In the genomic region with DNA sequence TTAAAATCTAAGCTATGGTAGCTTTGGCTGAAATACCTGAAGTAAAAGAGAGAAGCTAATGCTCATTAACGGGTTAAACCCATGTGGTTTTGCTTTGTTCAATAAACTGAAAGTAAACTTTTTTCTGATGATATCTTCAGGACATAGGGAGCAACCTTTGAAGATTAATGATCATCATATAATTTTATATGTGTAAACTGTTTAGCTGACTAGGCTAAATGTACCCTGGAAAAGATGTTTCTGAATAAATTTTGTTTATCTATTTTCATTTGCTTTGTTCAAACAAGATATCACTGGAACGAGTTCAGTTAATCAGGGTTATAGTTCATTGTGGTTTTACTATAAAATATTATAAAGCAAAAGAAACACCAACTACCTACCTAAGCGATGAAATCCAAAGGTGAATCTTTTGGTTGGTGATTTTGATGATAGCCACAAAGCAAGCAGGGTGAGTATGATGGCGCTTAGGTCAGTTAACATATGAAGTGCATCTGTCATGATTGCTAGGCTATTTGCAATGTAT, we compare ENCODE assay signal across 15 cellular contexts. TPM values are rescaled to one million over a fixed set of nuclear protein-coding genes. Genes with fewer than 3 reads are reported as not detected.
DNase-seq lines count a peak whose midpoint lies in the region; ATAC-seq, FAIRE-seq and TF ChIP-seq lines count a peak whose summit lies in the region.
"Had no signal": no experiment of that assay in that cellular context is flagged by ENCODE, and none has a peak within 500 bp of the region (broad histone marks: within the 10 kb centered on the region; RNA-seq: fewer than 3 reads in every experiment).

No MANE protein-coding gene starts in this region.

- H3F3A ChIP-seq in PC-3 (ENCODE audit: low read length, unreplicated experiment), result no peaks in the 10 kb centered on the region
- no peaks in the 10 kb centered on the region for H3F3A ChIP-seq in PC-9 (ENCODE audit: insufficient read depth, low read depth)
- no peaks in the 10 kb centered on the region for H3F3A ChIP-seq in GM23248 (ENCODE audit: insufficient read depth)

- H2AK5ac ChIP-seq in H1 (ENCODE audit: low read depth, low read length), result no peak overlapping the region

- no peaks in the 10 kb centered on the region for H3K36me3 ChIP-seq in HepG2 (replicated peaks in 1 of 2; ENCODE audit: control insufficient read depth in 1 of 2, insufficient read depth in 2 of 2, low read length in 2 of 2)
- peaks cover 0 to 4% (median 0%) of the 10 kb centered on the region in 4 donors for H3K36me3 ChIP-seq in right lobe of liver
- H3K36me3 ChIP-seq in PC-3 (ENCODE audit: low read depth, low read length), result no peaks in the 10 kb centered on the region
- no peaks in the 10 kb centered on the region for H3K36me3 ChIP-seq in H1 (ENCODE audit: control insufficient read depth in 2 of 4, insufficient read depth in 4 of 4, low read length in 3 of 4)
- H3K36me3 ChIP-seq in PC-9 (ENCODE audit: low read depth), result no peaks in the 10 kb centered on the region
- 0 out of 2 replicates have a peak, but pooled peaks cover 4% of the 10 kb centered on the region for H3K36me3 ChIP-seq in GM23248 (ENCODE audit: low read depth)
- H3K36me3 ChIP-seq: BLaER1, HAP-1 had no signal

- H2AFZ ChIP-seq in HepG2 (ENCODE audit: low read length) (no peak overlapping the region), PC-3 (ENCODE audit: low read length) (no peak overlapping the region), H1 (ENCODE audit: low read length) (no peak overlapping the region), PC-9 (no peak overlapping the region), GM23248 (no peak overlapping the region)

- TF ChIP-seq RAD21 in HepG2 (CRISPR knock-in tag; IDR thresholded peaks at IDR 0.05), result no peak
- TF ChIP-seq RAD21 in H1 (IDR thresholded peaks at IDR 0.05 in 1 of 2, conservative IDR thresholded peaks at IDR 0.05 in 1 of 2; ENCODE audit: low read depth in 2 of 2, low read length in 2 of 2), result no peak

- no peak overlapping the region for H4K8ac ChIP-seq in H1 (ENCODE audit: extremely low read depth, insufficient read depth, low read length)

- H3K9me2 ChIP-seq in PC-3 (replicated peaks; ENCODE audit: low read length), result no peaks in the 10 kb centered on the region
- H3K9me2 ChIP-seq in PC-9 (ENCODE audit: insufficient read depth), result no peaks in the 10 kb centered on the region
- H3K9me2 ChIP-seq in GM23248 (ENCODE audit: insufficient read depth), result no peaks in the 10 kb centered on the region

- H3K23ac ChIP-seq in H1 (ENCODE audit: insufficient read length), result no peak overlapping the region

- intact Hi-C loops in HepG2 (cut with micrococcal nuclease; ENCODE audit: unreplicated experiment), result no loop called here
- intact Hi-C loops in right lobe of liver (cut with DNase I), result no loop called here
- intact Hi-C loops in PC-3 (cut with micrococcal nuclease), result no loop called here
- intact Hi-C loops in PC-9 (cut with micrococcal nuclease; ENCODE audit: unreplicated experiment), result no loop called here

- no peaks in the 10 kb centered on the region for H3K9me3 Mint-ChIP-seq in WTC11
- H3K9me3 Mint-ChIP-seq: CD8-positive, alpha-beta T cell had no signal

- TF ChIP-seq EP300 in HepG2 (IDR thresholded peaks at IDR 0.05; ENCODE audit: low read depth in 2 of 2, low read length in 2 of 2), result no peak
- no peak for TF ChIP-seq EP300 in HepG2 (CRISPR knock-in tag; IDR thresholded peaks at IDR 0.05; ENCODE audit: borderline replicate concordance)
- no peak for TF ChIP-seq EP300 in H1 (IDR thresholded peaks at IDR 0.05; ENCODE audit: borderline replicate concordance in 1 of 2, low read depth in 2 of 2, low read length in 2 of 2)

- H3K4ac ChIP-seq in H1 (replicated peaks; ENCODE audit: insufficient read length, low read depth, low read length), result no peak overlapping the region

- no peak overlapping the region for H3K14ac ChIP-seq in H1 (ENCODE audit: insufficient read length)

- H3K79me1 ChIP-seq in H1 (ENCODE audit: low read depth, low read length), result no peaks in the 10 kb centered on the region

- H4K20me1 ChIP-seq in HepG2 (ENCODE audit: insufficient read depth, low read length), result no peaks in the 10 kb centered on the region
- H4K20me1 ChIP-seq in PC-3 (ENCODE audit: low read length), result no peaks in the 10 kb centered on the region
- H4K20me1 ChIP-seq in H1 (replicated peaks in 1 of 2; ENCODE audit: control insufficient read depth in 1 of 2, insufficient read depth in 2 of 2, low read length in 2 of 2), result peaks cover 0 to 1% of the 10 kb centered on the region in 2 experiments
- H4K20me1 ChIP-seq in PC-9 (ENCODE audit: insufficient read depth), result no peaks in the 10 kb centered on the region
- no peaks in the 10 kb centered on the region for H4K20me1 ChIP-seq in GM23248 (ENCODE audit: insufficient read depth)
- H4K20me1 ChIP-seq: BLaER1 had no signal

- no peak overlapping the region for H3K9ac ChIP-seq in HepG2 (ENCODE audit: insufficient read depth, low read depth, low read length)
- H3K9ac ChIP-seq in PC-3 (ENCODE audit: low read length), result no peak overlapping the region
- no peak overlapping the region for H3K9ac ChIP-seq in H1 (replicated peaks in 1 of 4; ENCODE audit: extremely low read depth in 1 of 4, low read depth in 3 of 4, low read length in 3 of 4)
- no peak overlapping the region for H3K9ac ChIP-seq in GM23248
- H3K9ac ChIP-seq: BLaER1 had no signal

- POLR2A ChIA-PET in HepG2 (lab: Yijun Ruan, JAX) (no interaction called here), PC-3 (lab: Charles Lee; ENCODE audit: unreplicated experiment) (interaction anchor here (0.6 kb wide), 1 partner anchor 10 kb away, joined by 6 read pairs; no protein-coding TSS in a partner anchor), H1 (lab: Charles Lee; ENCODE audit: partially characterized antibody) (interaction anchor here (0.6 to 1.0 kb wide), 2 partner anchors 13 to 95 kb away, joined by 3 read pairs; no protein-coding TSS in a partner anchor), PC-9 (lab: Charles Lee; ENCODE audit: unreplicated experiment) (no interaction called here), WTC11 (lab: Charles Lee) (no interaction called here)

- H3K56ac ChIP-seq in H1 (replicated peaks; ENCODE audit: insufficient read length, low read depth, low read length), result no peak overlapping the region

- no peak overlapping the region for H2BK15ac ChIP-seq in H1 (ENCODE audit: low read length)

- no peak for TF ChIP-seq CTCF in HepG2 (CRISPR knock-in tag; IDR thresholded peaks at IDR 0.05)
- TF ChIP-seq CTCF in right lobe of liver (IDR thresholded peaks at IDR 0.05), result no peak
- no peak for TF ChIP-seq CTCF in PC-3 (conservative IDR thresholded peaks at IDR 0.05; ENCODE audit: low read depth, low read length)
- TF ChIP-seq CTCF in H1 (IDR thresholded peaks at IDR 0.05; ENCODE audit: control extremely low read depth in 1 of 3, insufficient read depth in 1 of 3, low read depth in 1 of 3, low read length in 3 of 3), result no peak
- TF ChIP-seq CTCF in PC-9 (conservative IDR thresholded peaks at IDR 0.05), result no peak
- TF ChIP-seq CTCF in WTC11 (IDR thresholded peaks at IDR 0.05), result no peak

- BruUV-seq in HepG2 (replicated peaks; lab: Mats Ljungman, UMichigan), result no TSS peak
- no TSS peak for BruUV-seq in PC-3 (replicated peaks; lab: Mats Ljungman, UMichigan)
- no TSS peak for BruUV-seq in PC-9 (replicated peaks; lab: Mats Ljungman, UMichigan)

- H2BK20ac ChIP-seq in H1 (ENCODE audit: low read length), result no peak overlapping the region

- no peak overlapping the region for H3K4me3 Mint-ChIP-seq in WTC11
- H3K4me3 Mint-ChIP-seq: CD8-positive, alpha-beta T cell had no signal

- H3K27me3 ChIP-seq in HepG2 (ENCODE audit: control insufficient read depth in 1 of 2, insufficient read depth in 2 of 2, low read length in 2 of 2) (no peaks in the 10 kb centered on the region), right lobe of liver (no peaks in the 10 kb centered on the region), PC-3 (ENCODE audit: low read length) (no peaks in the 10 kb centered on the region), H1 (replicated peaks in 1 of 4; ENCODE audit: control insufficient read depth in 3 of 4, extremely low read depth in 1 of 4, insufficient read depth in 3 of 4, low read length in 3 of 4) (no peaks in the 10 kb centered on the region; a peak in 1 of 7 replicates), PC-9 (ENCODE audit: insufficient read depth, low read depth) (no peaks in the 10 kb centered on the region), GM23248 (replicated peaks; ENCODE audit: insufficient read depth) (no peaks in the 10 kb centered on the region)
- H3K27me3 ChIP-seq: BLaER1 had no signal

- H3K27ac Mint-ChIP-seq in WTC11, result no peak overlapping the region
- H3K27ac Mint-ChIP-seq: CD8-positive, alpha-beta T cell had no signal

- no peak overlapping the region for H2BK5ac ChIP-seq in H1 (ENCODE audit: low read depth, low read length)

- CTCF ChIA-PET in HepG2 (lab: Yijun Ruan, JAX; ENCODE audit: low intra/inter-chr PET ratio, low total read pairs) (no interaction called here), PC-3 (lab: Charles Lee) (no interaction called here), H1 (lab: Charles Lee; ENCODE audit: partially characterized antibody) (interaction anchor here (1.1 kb wide), 1 partner anchor 393 kb away, joined by 3 read pairs; no protein-coding TSS in a partner anchor), PC-9 (lab: Charles Lee) (no interaction called here), WTC11 (lab: Charles Lee) (interaction anchor here (4.1 kb wide), 1 partner anchor 63 kb away, joined by 11 read pairs; no protein-coding TSS in a partner anchor)

- no peaks in the 10 kb centered on the region for H3K79me2 ChIP-seq in HepG2 (ENCODE audit: insufficient read depth, low read length)
- H3K79me2 ChIP-seq in PC-3 (ENCODE audit: low read length), result no peaks in the 10 kb centered on the region
- H3K79me2 ChIP-seq in H1 (ENCODE audit: control insufficient read depth in 1 of 2, insufficient read depth in 2 of 2, low read length in 2 of 2), result no peaks in the 10 kb centered on the region
- H3K79me2 ChIP-seq in PC-9 (ENCODE audit: low read depth), result no peaks in the 10 kb centered on the region
- no peaks in the 10 kb centered on the region for H3K79me2 ChIP-seq in GM23248 (ENCODE audit: insufficient read depth)

- H4K5ac ChIP-seq in H1 (ENCODE audit: insufficient read length, low read depth, low read length), result no peak overlapping the region

- no peak for ATAC-seq in HepG2
- no peak for ATAC-seq in right lobe of liver
- peak; percentile 13; the same call in 1 of the 2 replicates for ATAC-seq in PC-3
- ATAC-seq in WTC11, result no peak
- ATAC-seq: CD8-positive, alpha-beta T cell had no signal

- peaks cover 39% of the 10 kb centered on the region for H3K27me3 Mint-ChIP-seq in WTC11 (ENCODE audit: low read depth)

- H3K36me3 Mint-ChIP-seq in WTC11, result no peaks in the 10 kb centered on the region

- H3K27ac ChIP-seq in HepG2 (ENCODE audit: extremely low read length, insufficient read depth, low read length) (no peak overlapping the region), right lobe of liver (no peak overlapping the region), PC-3 (ENCODE audit: low read length) (no peak overlapping the region), H1 (ENCODE audit: low read depth, low read length) (no peak overlapping the region), PC-9 (no peak overlapping the region), GM23248 (no peak overlapping the region)
- H3K27ac ChIP-seq: 22Rv1, BLaER1 had no signal

- no peak overlapping the region for H2BK120ac ChIP-seq in H1 (replicated peaks; ENCODE audit: low read depth, low read length)

- no peaks in the 10 kb centered on the region for H3K23me2 ChIP-seq in H1 (ENCODE audit: low read depth, low read length)

- no peak for DNase-seq in HepG2 (ENCODE audit: low spot score)
- DNase-seq in right lobe of liver, result no peak
- no peak for DNase-seq in PC-3
- no peak for DNase-seq in H1 (ENCODE audit: low read depth in 1 of 2, low spot score in 2 of 2)
- DNase-seq in NCI-H146 (lab: John Stamatoyannopoulos, UW), result no peak
- DNase-seq in PC-9, result no peak
- DNase-seq in WTC11 (ENCODE audit: low spot score), result no peak
- DNase-seq in GM23248, result no peak
- DNase-seq: Calu3; CD8-positive, alpha-beta T cell; DMS79 treated with DMSO at 0.1 percent for 48 hours; GF-D8 had no signal

- H3K18ac ChIP-seq in H1 (ENCODE audit: extremely low read depth, low read length), result no peak overlapping the region

- in situ Hi-C loops in HepG2 (cut with HindIII; ENCODE audit: extremely low pct_ligation_motif_present, low pct_unique_long_range_greater_than_20kb) (no loop called here), GM23248 (cut with MboI) (no loop called here)

- no peak overlapping the region for H2BK12ac ChIP-seq in H1 (ENCODE audit: low read depth, low read length)

- H3K4me2 ChIP-seq in HepG2 (ENCODE audit: low read depth, low read length) (no peak overlapping the region), PC-3 (ENCODE audit: low read length) (0 out of 2 replicates have a peak overlapping the region, but pooled peaks have one; percentile 12), H1 (ENCODE audit: insufficient read depth in 1 of 2, low read depth in 2 of 2, low read length in 2 of 2) (no peak overlapping the region), PC-9 (no peak overlapping the region), GM23248 (ENCODE audit: unreplicated experiment) (no peak overlapping the region)
- H3K4me2 ChIP-seq: BLaER1 had no signal

- H3K4me3 ChIP-seq in HepG2 (replicated peaks in 1 of 3; ENCODE audit: insufficient read depth in 1 of 3, low read depth in 2 of 3, low read length in 3 of 3), result no peak overlapping the region
- no peak overlapping the region for H3K4me3 ChIP-seq in right lobe of liver
- H3K4me3 ChIP-seq in PC-3 (ENCODE audit: low read length), result no peak overlapping the region
- no peak overlapping the region for H3K4me3 ChIP-seq in H1 (ENCODE audit: extremely low read depth in 1 of 4, insufficient read depth in 2 of 4, low read depth in 3 of 4, low read length in 4 of 4)
- H3K4me3 ChIP-seq in PC-9, result no peak overlapping the region
- no peak overlapping the region for H3K4me3 ChIP-seq in GM23248
- H3K4me3 ChIP-seq: BLaER1, HAP-1 had no signal

- TF ChIP-seq POLR2A in HepG2 (IDR thresholded peaks at IDR 0.05; ENCODE audit: insufficient read depth in 1 of 2, low read depth in 2 of 2, low read length in 2 of 2) (no peak), right lobe of liver (IDR thresholded peaks at IDR 0.05) (no peak), H1 (IDR thresholded peaks at IDR 0.05; ENCODE audit: control extremely low read depth in 1 of 2, low read depth in 2 of 2, low read length in 2 of 2) (no peak)

- peaks cover 4% of the 10 kb centered on the region for H3K4me1 Mint-ChIP-seq in WTC11

- H3K4me1 ChIP-seq in HepG2 (ENCODE audit: insufficient read depth, low read length) (no peaks in the 10 kb centered on the region), right lobe of liver (no peaks in the 10 kb centered on the region), PC-3 (ENCODE audit: insufficient read depth, low read length) (no peaks in the 10 kb centered on the region), H1 (replicated peaks in 1 of 4; ENCODE audit: control insufficient read depth in 3 of 4, insufficient read depth in 4 of 4, low read length in 3 of 4) (no peaks in the 10 kb centered on the region), PC-9 (replicated peaks; ENCODE audit: insufficient read depth) (no peaks in the 10 kb centered on the region), GM23248 (ENCODE audit: insufficient read depth) (no peaks in the 10 kb centered on the region)
- H3K4me1 ChIP-seq: BLaER1 had no signal

- WGBS in HepG2 (ENCODE audit: low lambda C conversion rate), result 46% methylated on average over 4 of the region's 4 CpGs
- WGBS in right lobe of liver (ENCODE audit: insufficient coverage, low coverage, low lambda C conversion rate, missing lambda C conversion rate), result 66% methylated on average over 4 of the region's 4 CpGs
- 83% methylated on average over 4 of the region's 4 CpGs; no CpG with 5 or more reads in 1 of the 2 experiments for WGBS in H1 (ENCODE audit: extremely low coverage in 1 of 2, insufficient coverage in 1 of 2, insufficient read length in 1 of 2, insufficient replicate concordance in 2 of 2, low coverage in 1 of 2, low lambda C conversion rate in 2 of 2, missing lambda C conversion rate in 1 of 2), 2 experiments
- WGBS in GM23248 (ENCODE audit: low coverage in 1 of 2, low lambda C conversion rate in 2 of 2, missing lambda C conversion rate in 2 of 2), 2 experiments, result 82 to 85% methylated on average over 4 of the region's 4 CpGs

- H3K9me3 ChIP-seq in HepG2 (ENCODE audit: low read length) (no peaks in the 10 kb centered on the region), right lobe of liver (no peaks in the 10 kb centered on the region), PC-3 (ENCODE audit: low read length) (no peaks in the 10 kb centered on the region), H1 (ENCODE audit: insufficient read depth in 2 of 2, low read depth in 1 of 2, low read length in 1 of 2) (no peaks in the 10 kb centered on the region), PC-9 (ENCODE audit: insufficient read depth, low read depth) (no peaks in the 10 kb centered on the region), GM23248 (ENCODE audit: low read depth) (no peaks in the 10 kb centered on the region)
- H3K9me3 ChIP-seq: BLaER1, HAP-1 had no signal

- no peak overlapping the region for H4K91ac ChIP-seq in H1 (replicated peaks; ENCODE audit: insufficient read length, low read length)

- FAIRE-seq in HepG2 (lab: Jason Lieb, UNC) (no peak), H1 (lab: Jason Lieb, UNC) (no peak)

RNA-seq across cellular contexts. Expression of gene SLC30A4, which starts 11.7 kb away (rescaled TPM):
- total RNA-seq in HepG2 (2016; rRNA removed; fragmentation: Illumina TruSeq; extraction: Trizol) (0.04 TPM in 1 of 2 replicates, not detected in the other), right lobe of liver (1 to 10 TPM; 1.8 to 4.5 (median 3.0) TPM), PC-3 (2014; rRNA removed) (1.3 and 1.4 TPM in 2 replicates), PC-9 (2021) (2.7 and 3.0 TPM in 2 replicates), WTC11 (2021) (0.04 to 0.05 TPM in 2 of 3 replicates, not detected in the other)
- not detected in 2 replicates for total RNA-seq in HepG2 (2016; cell fraction: cytosol; rRNA removed; fragmentation: Illumina TruSeq; extraction: Trizol; ENCODE audit: low read depth)
- total RNA-seq in HepG2 (2016; cell fraction: insoluble cytoplasmic fraction; rRNA removed; fragmentation: Illumina TruSeq; extraction: Trizol), result 0.02 and 0.06 TPM in 2 replicates
- total RNA-seq in HepG2 (2016; cell fraction: membrane; rRNA removed; fragmentation: Illumina TruSeq; extraction: Trizol), result 0.06 TPM in 1 of 2 replicates, not detected in the other
- total RNA-seq in HepG2 (2016; cell fraction: nucleus; rRNA removed; fragmentation: Illumina TruSeq; extraction: Trizol), result 0.09 TPM in 1 of 2 replicates, not detected in the other
- polyA plus RNA-seq in HepG2 (2011; rRNA removed) (0.01 TPM in 2 replicates), H1 (2011; rRNA removed) (under 0.01 TPM in 1 of 2 replicates, not detected in the other), GM23248 (2016; fragmentation: Nextera tagmentation; extraction: Ambion mirVana) (6.3 and 6.4 TPM in 2 replicates)
- polyA plus RNA-seq in HepG2 (2011; cell fraction: cytosol; rRNA removed), result not detected in 2 replicates
- 0.03 and 0.07 TPM in 2 replicates for polyA plus RNA-seq in HepG2 (2011; cell fraction: nucleus; rRNA removed)
- polyA plus RNA-seq in HepG2 (2012), result 0.05 TPM in 1 of 2 replicates, not detected in the other
- polyA plus RNA-seq in HepG2 (2016; cell fraction: cytosol; fragmentation: Illumina TruSeq; extraction: Trizol; ENCODE audit: low read depth), result not detected in 2 replicates
- 0.03 TPM in 1 of 2 replicates, not detected in the other for polyA plus RNA-seq in HepG2 (2016; cell fraction: insoluble cytoplasmic fraction; fragmentation: Illumina TruSeq; extraction: Trizol; ENCODE audit: low read depth)
- not detected in 2 replicates for polyA plus RNA-seq in HepG2 (2016; cell fraction: membrane; fragmentation: Illumina TruSeq; extraction: Trizol; ENCODE audit: low read depth)
- polyA plus RNA-seq in HepG2 (2016; cell fraction: nucleus; fragmentation: Illumina TruSeq; extraction: Trizol; ENCODE audit: insufficient read depth, low read depth), result 0.27 TPM in 1 of 2 replicates, not detected in the other
- 2.8 TPM in 1 of 2 replicates, not detected in the other for polyA minus RNA-seq in HepG2 (2011; rRNA and poly(A)+ RNA removed; ENCODE audit: low replicate concordance)
- not detected in 2 replicates for polyA minus RNA-seq in HepG2 (2011; cell fraction: cytosol; rRNA and poly(A)+ RNA removed)
- under 0.01 TPM in 1 of 2 replicates, not detected in the other for polyA minus RNA-seq in HepG2 (2011; cell fraction: nucleus; rRNA and poly(A)+ RNA removed)
- total RNA-seq in H1 (2021; fragmentation: NEBNext Ultra II Directional; extraction: Animal tissue kit (Norgen Biotek cat#: 25700)), result 0.07 TPM in 1 of 2 replicates, not detected in the other
- polyA plus RNA-seq in H1 (2011; cell fraction: cytosol; rRNA removed), result not detected
- not detected for polyA plus RNA-seq in H1 (2011; cell fraction: nucleus; rRNA removed)
- polyA plus RNA-seq in H1 (2012, experiment 1 of 2), result not detected in 4 replicates
- not detected for polyA plus RNA-seq in H1 (2012, experiment 2 of 2)
- polyA plus RNA-seq in H1 (2013, experiment 1 of 2), result 0.02 TPM
- polyA plus RNA-seq in H1 (2013, experiment 2 of 2), result 0.07 TPM
- 0.05 TPM in 1 of 2 replicates, not detected in the other for polyA minus RNA-seq in H1 (2011; rRNA and poly(A)+ RNA removed)
- not detected for polyA minus RNA-seq in H1 (2011; cell fraction: cytosol; rRNA and poly(A)+ RNA removed)
- not detected for polyA minus RNA-seq in H1 (2011; cell fraction: nucleus; rRNA and poly(A)+ RNA removed)
- 6.5 and 7.8 TPM in 2 replicates for total RNA-seq in GM23248 (2014; rRNA removed; shearing (Covaris generic))

Comparison
In these comparisons a context has a peak if more than half of its experiments do, and no peak if none do; other contexts are left out.
1. CTCF ChIA-PET loops: an anchor here in H1 (1.1 kb wide) and WTC11 (4.1 kb wide); none called in HepG2, PC-3 and PC-9.
2. POLR2A ChIA-PET loops: an anchor here in PC-3 (0.6 kb wide) and H1 (0.6 to 1.0 kb wide); none called in HepG2, PC-9 and WTC11.